In the genomic region with DNA sequence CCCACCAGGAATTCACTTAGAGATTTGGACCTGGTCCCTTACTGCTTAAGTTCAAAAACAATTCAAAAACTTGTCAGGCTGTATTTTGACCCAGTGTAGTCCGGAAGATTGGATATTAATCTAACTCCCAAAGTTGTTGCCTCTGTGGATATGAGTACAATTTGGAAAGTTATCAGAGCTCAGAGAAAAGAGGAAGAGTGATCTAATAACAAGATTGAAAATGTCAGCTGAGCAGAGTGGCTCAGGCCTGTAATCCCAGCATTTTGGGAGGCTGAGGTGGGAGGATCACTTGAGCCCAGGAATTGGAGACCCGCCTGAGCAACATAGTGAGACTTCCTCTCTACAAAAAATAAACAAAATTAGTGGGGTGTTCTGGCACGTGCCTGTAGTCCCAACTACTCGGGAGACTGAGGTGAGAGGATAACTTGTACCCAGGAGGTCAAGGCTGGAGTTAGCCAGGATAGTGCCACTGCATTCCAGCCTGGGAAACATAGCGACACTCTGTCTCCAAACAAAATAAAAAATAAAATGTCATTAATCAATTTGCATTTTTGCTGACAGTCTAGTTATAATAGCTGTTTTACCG, we compare ENCODE assay signal across 11 cellular contexts. TPM values are rescaled to one million over a fixed set of nuclear protein-coding genes. Genes with fewer than 3 reads are reported as not detected.
DNase-seq lines count a peak whose midpoint lies in the region; ATAC-seq and TF ChIP-seq lines count a peak whose summit lies in the region.
"Had no signal": no experiment of that assay in that cellular context is flagged by ENCODE, and none has a peak within 500 bp of the region (broad histone marks: within the 10 kb centered on the region; RNA-seq: fewer than 3 reads in every experiment).

No MANE protein-coding gene starts in this region.

- H3K9me3 ChIP-seq in tibial artery: no peaks in the 10 kb centered on the region

- no peaks in the 10 kb centered on the region for H3K27me3 ChIP-seq in tibial artery

- intact Hi-C loops in tibial artery (cut with DNase I; ENCODE audit: low total_unique reads): loop anchor here (5.0 kb wide), 1 partner anchor 53 kb away; the partner anchor contains the start of gene DDIT4

- peaks cover 60% of the 10 kb centered on the region for H3K4me1 Mint-ChIP-seq in activated T-cell treated with anti-CD3 and anti-CD28 coated beads, Interleukin-2, amount 50 U/mL, for 4 hours (ENCODE audit: low read depth)
- H3K4me1 Mint-ChIP-seq in memory B cell: peaks cover 34% of the 10 kb centered on the region

- peak overlapping the region; percentile 66 for H3K4me3 Mint-ChIP-seq in activated T-cell treated with anti-CD3 and anti-CD28 coated beads, Interleukin-2, amount 50 U/mL, for 4 hours
- peak overlapping the region; percentile 78 for H3K4me3 Mint-ChIP-seq in memory B cell

- peaks cover 0 to 86% (median 37%) of the 10 kb centered on the region in 4 donors for H3K4me1 ChIP-seq in tibial artery

- peak overlapping the region; percentile 97 to 99 for H3K27ac Mint-ChIP-seq in activated naive CD4-positive, alpha-beta T cell treated with anti-CD3 and anti-CD28 coated beads, Interleukin-2, amount 50 U/mL, for 72 hours
- peak overlapping the region; percentile 97 for H3K27ac Mint-ChIP-seq in memory B cell

- in situ Hi-C loops in GM13976 (cut with MboI; ENCODE audit: low sequenced_read_pairs, unreplicated experiment): no loop called here

- peaks cover 16% of the 10 kb centered on the region for H3K36me3 Mint-ChIP-seq in activated T-cell treated with anti-CD3 and anti-CD28 coated beads, Interleukin-2, amount 50 U/mL, for 4 hours (ENCODE audit: insufficient read depth)
- peaks cover 15 to 35% of the 10 kb centered on the region in 2 donors for H3K36me3 Mint-ChIP-seq in activated naive CD4-positive, alpha-beta T cell treated with anti-CD3 and anti-CD28 coated beads, Interleukin-2, amount 50 U/mL, for 72 hours
- H3K36me3 Mint-ChIP-seq in memory B cell: no peaks in the 10 kb centered on the region

- TF ChIP-seq CTCF in tibial artery (IDR thresholded peaks at IDR 0.05) (no peak), GM13976 (IDR thresholded peaks at IDR 0.05; ENCODE audit: borderline replicate concordance, control extremely low read depth, extremely low read depth, insufficient read depth, missing control alignments) (no peak)

- ATAC-seq in activated T-cell treated with anti-CD3 and anti-CD28 coated beads, Interleukin-2, amount 50 U/mL, for 4 hours: no peak
- ATAC-seq in activated naive CD4-positive, alpha-beta T cell treated with anti-CD3 and anti-CD28 coated beads, Interleukin-2, amount 50 U/mL, for 72 hours: no peak
- no peak for ATAC-seq in memory B cell (ENCODE audit: low read depth)
- ATAC-seq: left colon had no signal

- no peaks in the 10 kb centered on the region for H3K9me3 Mint-ChIP-seq in activated T-cell treated with anti-CD3 and anti-CD28 coated beads, Interleukin-2, amount 50 U/mL, for 4 hours
- H3K9me3 Mint-ChIP-seq in activated naive CD4-positive, alpha-beta T cell treated with anti-CD3 and anti-CD28 coated beads, Interleukin-2, amount 50 U/mL, for 72 hours: no peaks in the 10 kb centered on the region
- H3K9me3 Mint-ChIP-seq in memory B cell: no peaks in the 10 kb centered on the region

- no peak overlapping the region for H3K4me3 ChIP-seq in tibial artery

- H3K27me3 Mint-ChIP-seq in activated T-cell treated with anti-CD3 and anti-CD28 coated beads, Interleukin-2, amount 50 U/mL, for 4 hours (ENCODE audit: low read depth): no peaks in the 10 kb centered on the region
- H3K27me3 Mint-ChIP-seq in memory B cell: no peaks in the 10 kb centered on the region

- H3K36me3 ChIP-seq in tibial artery: peaks cover 12 to 23% (median 13%) of the 10 kb centered on the region in 3 donors

- no peak for DNase-seq in activated T-cell treated with anti-CD3 and anti-CD28 coated beads, Interleukin-2, amount 50 U/mL, for 4 hours
- DNase-seq in activated T-cell treated with anti-CD3 and anti-CD28 coated beads, Interleukin-2, amount 50 U/mL, for 1 hour: no peak
- no peak for DNase-seq in activated naive CD4-positive, alpha-beta T cell treated with anti-CD3 and anti-CD28 coated beads, Interleukin-2, amount 50 U/mL, for 72 hours (ENCODE audit: low spot score in 2 of 2)
- no peak for DNase-seq in memory B cell (ENCODE audit: low spot score in 2 of 2)
- DNase-seq in tibial artery: peak in 1 of 2 donors; percentile 48
- DNase-seq in GM13976 (ENCODE audit: low spot score): no peak
- DNase-seq in stimulated activated CD4-positive, alpha-beta T cell treated with anti-CD3 and anti-CD28 coated beads, Interleukin-4, amount 100 ng/mL, for 24 hours: no peak
- no peak for DNase-seq in mesenteric fat pad (ENCODE audit: low spot score)
- DNase-seq: activated CD8-positive, alpha-beta memory T cell treated with anti-CD3 and anti-CD28 coated beads, Interleukin-2, amount 50 U/mL, for 48 hours; left colon; NCI-H1092 had no signal

- peak overlapping the region; percentile 92 to 94 for H3K27ac ChIP-seq in tibial artery

RNA-seq across cellular contexts. Expression of gene ASCC1, which starts 3.2 kb away (rescaled TPM):
- total RNA-seq in activated T-cell treated with anti-CD3 and anti-CD28 coated beads, Interleukin-2, amount 50 U/mL, for 4 hours: 10 to 100 TPM; 33.8 to 37.0 (median 34.3) TPM
- 10 to 100 TPM; 65.5 to 87.6 TPM for total RNA-seq in activated naive CD4-positive, alpha-beta T cell treated with anti-CD3 and anti-CD28 coated beads, Interleukin-2, amount 50 U/mL, for 72 hours
- 29.2 TPM for total RNA-seq in mesenteric fat pad

RNA-seq across cellular contexts. Expression of gene ANAPC16, which starts 3.5 kb away (rescaled TPM):
- total RNA-seq in activated T-cell treated with anti-CD3 and anti-CD28 coated beads, Interleukin-2, amount 50 U/mL, for 4 hours: 10 to 100 TPM; 83.5 to 86.9 (median 84.3) TPM
- total RNA-seq in activated naive CD4-positive, alpha-beta T cell treated with anti-CD3 and anti-CD28 coated beads, Interleukin-2, amount 50 U/mL, for 72 hours: 100 to 1,000 TPM in 1 of 2 donors, 10 to 100 TPM in 1; 88.2 to 107 TPM
- 80.9 TPM for total RNA-seq in mesenteric fat pad

RNA-seq across cellular contexts. Expression of gene DDIT4, which starts 54.4 kb away (rescaled TPM):
- total RNA-seq in activated T-cell treated with anti-CD3 and anti-CD28 coated beads, Interleukin-2, amount 50 U/mL, for 4 hours: 100 to 1,000 TPM; 240 to 268 (median 263) TPM
- total RNA-seq in activated naive CD4-positive, alpha-beta T cell treated with anti-CD3 and anti-CD28 coated beads, Interleukin-2, amount 50 U/mL, for 72 hours: 1,000 to 10,000 TPM; 1,025 to 1,076 TPM
- total RNA-seq in mesenteric fat pad: 236 TPM
